8 cellular contexts compared by ENCODE assay signal in the genomic region with DNA sequence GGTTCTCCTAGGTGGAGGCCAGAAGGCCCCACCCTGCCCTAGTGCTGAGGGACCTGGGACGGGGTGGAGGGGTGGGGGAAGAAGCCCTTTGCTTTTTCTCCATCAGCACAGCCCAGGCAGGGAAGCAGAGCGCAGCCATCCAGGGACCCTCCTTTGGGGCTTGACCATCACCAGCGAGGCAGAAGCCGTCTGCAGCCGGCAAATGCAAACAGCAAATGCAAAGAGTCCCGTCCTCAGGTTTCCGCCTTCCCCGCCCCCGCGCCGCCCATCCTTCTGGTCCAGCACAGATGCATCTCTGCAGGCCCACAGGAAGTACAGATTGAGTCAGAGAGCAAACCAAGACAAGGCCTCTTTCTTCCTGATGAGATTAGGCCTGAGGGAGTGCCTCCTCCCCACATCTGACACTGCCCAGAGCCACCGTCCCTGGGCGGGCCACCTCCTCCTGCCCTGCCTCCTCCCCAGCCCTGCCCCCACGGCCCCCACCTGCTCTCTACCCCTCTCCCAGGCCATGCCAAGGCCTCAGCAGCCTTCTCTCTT.
DNase-seq lines count a peak whose midpoint lies in the region; ATAC-seq and TF ChIP-seq lines count a peak whose summit lies in the region.

No MANE protein-coding gene starts in this region.

- TF ChIP-seq CTCF in GM10266 (IDR thresholded peaks at IDR 0.05; ENCODE audit: control insufficient read depth, insufficient read depth, low read depth, missing control alignments): no peak

- DNase-seq in GM10266 (ENCODE audit: extremely low spot score): peak; percentile 85
- DNase-seq in activated CD4-positive, alpha-beta T cell treated with anti-CD3 and anti-CD28 coated beads, Interleukin-2, amount 50 U/mL, for 4 hours: peak; percentile 13 to 15
- peak; percentile 70 for DNase-seq in foreskin melanocyte
- DNase-seq in stimulated activated CD8-positive, alpha-beta memory T cell treated with anti-CD3 and anti-CD28 coated beads, Interleukin-4, amount 100 ng/mL, for 48 hours: peak; percentile 68
- DNase-seq in kidney glomerular epithelial cell (lab: John Stamatoyannopoulos, UW): no peak
- no peak for DNase-seq in NCI-H146 treated with DMSO at 0.1 percent for 48 hours (lab: John Stamatoyannopoulos, UW; ENCODE audit: unreplicated experiment)

- peak; percentile 99 for ATAC-seq in GM21447 (IDR thresholded peaks at IDR 0.05; ENCODE audit: unreplicated experiment)
- ATAC-seq in HG03571 (IDR thresholded peaks at IDR 0.05; ENCODE audit: unreplicated experiment): peak; percentile 99

Comparison
In these comparisons a context has a peak if more than half of its experiments do, and no peak if none do; other contexts are left out.
1. DNase-seq: peak in GM10266 (single experiment), activated CD4-positive, alpha-beta T cell treated with anti-CD3 and anti-CD28 coated beads, Interleukin-2, amount 50 U/mL, for 4 hours (2 of 2), foreskin melanocyte (single experiment) and stimulated activated CD8-positive, alpha-beta memory T cell treated with anti-CD3 and anti-CD28 coated beads, Interleukin-4, amount 100 ng/mL, for 48 hours (single experiment); none in kidney glomerular epithelial cell (single experiment) and NCI-H146 treated with DMSO at 0.1 percent for 48 hours (single experiment).